ENCODE assay signal across 17 cellular contexts in the genomic region with DNA sequence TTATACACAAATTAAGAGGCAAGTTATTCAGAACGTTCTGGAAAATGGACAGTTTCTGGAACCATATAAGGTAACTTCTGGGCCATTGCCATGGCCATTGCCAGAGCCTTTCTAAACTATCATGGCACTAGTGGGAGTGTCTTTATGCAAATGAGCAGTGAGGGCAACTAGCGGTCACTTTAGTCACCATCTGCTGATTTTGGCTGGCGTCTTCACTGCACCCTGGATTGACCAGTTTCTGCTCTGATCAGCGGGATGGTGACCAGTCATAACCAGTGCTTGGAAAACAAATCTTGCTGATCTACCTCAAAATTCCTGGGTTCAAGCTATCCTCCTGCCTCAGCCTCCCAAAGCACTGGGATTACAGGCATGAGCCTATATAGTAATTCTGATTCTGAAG. TPM values are rescaled to one million over a fixed set of nuclear protein-coding genes. Genes with fewer than 3 reads are reported as not detected.
DNase-seq lines count a peak whose midpoint lies in the region; ATAC-seq, FAIRE-seq and TF ChIP-seq lines count a peak whose summit lies in the region.
"Had no signal": no experiment of that assay in that cellular context is flagged by ENCODE, and none has a peak within 500 bp of the region (broad histone marks: within the 10 kb centered on the region; RNA-seq: fewer than 3 reads in every experiment).

No MANE protein-coding gene starts in this region.

- ATAC-seq in GM19023 (IDR thresholded peaks at IDR 0.05; ENCODE audit: unreplicated experiment) (no peak), sciatic nerve (no peak)
- ATAC-seq: activated CD8-positive, alpha-beta T cell treated with anti-CD3 and anti-CD28 coated beads for 36 hours; activated T-cell treated with anti-CD3 and anti-CD28 coated beads, Interleukin-2, amount 50 U/mL, for 72 hours; CD8-positive, alpha-beta T cell had no signal

- POLR2A ChIA-PET in RWPE1 (lab: Yijun Ruan, JAX; ENCODE audit: low non-redundant PET) = no interaction called here

- H3K4me3 ChIP-seq in fibroblast of pulmonary artery (replicated peaks; ENCODE audit: low read depth, low read length) = no peak overlapping the region
- H3K4me3 ChIP-seq: ovary had no signal

- no peak overlapping the region for H3K27ac ChIP-seq in RWPE1
- H3K27ac ChIP-seq: ovary, WERI-Rb-1 had no signal

- TF ChIP-seq CTCF in RWPE1 (conservative IDR thresholded peaks at IDR 0.05; ENCODE audit: low read depth) = no peak
- no peak for TF ChIP-seq CTCF in fibroblast of pulmonary artery (IDR thresholded peaks at IDR 0.05; ENCODE audit: low read length, missing control alignments)
- no peak for TF ChIP-seq CTCF in D721Med (IDR thresholded peaks at IDR 0.05; ENCODE audit: insufficient read depth, missing control alignments)

- CTCF ChIA-PET in RWPE1 (lab: Yijun Ruan, JAX) = interaction anchor here (0.9 kb wide), 1 partner anchor 42 kb away, joined by 4 read pairs; no protein-coding TSS in a partner anchor

- FAIRE-seq in D721Med (lab: Jason Lieb, UNC) = no peak
- FAIRE-seq: small intestine had no signal

- DNase-seq in A172 (ENCODE audit: low spot score) (peak; percentile 78), GM04503 (ENCODE audit: low read depth) (peak; percentile 17), RWPE1 (ENCODE audit: low spot score) (peak; percentile 48), fibroblast of pulmonary artery (ENCODE audit: low read depth) (peak; percentile 26), D721Med (ENCODE audit: insufficient read length, low spot score) (no peak), COR-L47 (lab: John Stamatoyannopoulos, UW) (no peak), sciatic nerve (ENCODE audit: low spot score) (no peak)
- DNase-seq: activated CD8-positive, alpha-beta T cell treated with anti-CD3 and anti-CD28 coated beads for 36 hours; activated T-cell treated with anti-CD3 and anti-CD28 coated beads, Interleukin-2, amount 50 U/mL, for 72 hours; CD8-positive, alpha-beta T cell; foreskin melanocyte; NCI-H1092 treated with DMSO at 0.1 percent for 48 hours; NCI-H774; ovary; small intestine; WERI-Rb-1 had no signal

- intact Hi-C loops in sciatic nerve (cut with DNase I) = loop anchor here (10.0 kb wide), 1 partner anchor 214 kb away; a partner anchor contains a TSS

RNA-seq across cellular contexts. Expression of a gene that starts 7.3 kb away (rescaled TPM):
- 60.7 and 70.7 TPM in 2 replicates for total RNA-seq in A172 (2014; rRNA removed; shearing (Covaris generic))
- total RNA-seq in sciatic nerve = 47.1 TPM

RNA-seq across cellular contexts. Expression of a gene that starts 39.0 kb away (rescaled TPM):
- 6.7 and 10.1 TPM in 2 replicates for total RNA-seq in A172 (2014; rRNA removed; shearing (Covaris generic))
- 26.0 TPM for total RNA-seq in sciatic nerve

RNA-seq across cellular contexts. Expression of a gene that starts 49.5 kb away (rescaled TPM):
- 54.3 and 94.3 TPM in 2 replicates for total RNA-seq in A172 (2014; rRNA removed; shearing (Covaris generic))
- 27.4 TPM for total RNA-seq in sciatic nerve

Comparison
In these comparisons a context has a peak if more than half of its experiments do, and no peak if none do; other contexts are left out.
1. DNase-seq: peak in A172 (single experiment), GM04503 (single experiment), RWPE1 (single experiment) and fibroblast of pulmonary artery (single experiment); none in D721Med (single experiment), COR-L47 (single experiment) and sciatic nerve (single experiment).